ENCODE assay signal across 8 cellular contexts in genomic region chr11:86869966-86870570, GRCh38.
DNase-seq lines count a peak whose midpoint lies in the region; ATAC-seq and TF ChIP-seq lines count a peak whose summit lies in the region.

No MANE protein-coding gene starts in this region.

- POLR2A ChIA-PET in CD4-positive, alpha-beta memory T cell (lab: Charles Lee; ENCODE audit: partially characterized antibody), result no interaction called here
- POLR2A ChIA-PET in PC-9 (lab: Charles Lee; ENCODE audit: unreplicated experiment), result interaction anchor here (0.6 kb wide), 1 partner anchor 386 kb away, joined by 3 read pairs; no protein-coding TSS in a partner anchor

- H3K4me3 Mint-ChIP-seq in CD4-positive, alpha-beta memory T cell, result no peak overlapping the region
- no peak overlapping the region for H3K4me3 Mint-ChIP-seq in activated naive CD4-positive, alpha-beta T cell treated with anti-CD3 and anti-CD28 coated beads, Interleukin-2, amount 10 ng/mL, durations not matched to agents 7 days and 5 days

- peak; percentile 64 for ATAC-seq in HG03521 (IDR thresholded peaks at IDR 0.05; ENCODE audit: unreplicated experiment)

- H3K9me3 ChIP-seq in CD4-positive, alpha-beta memory T cell (ENCODE audit: control insufficient read depth in 1 of 2, low read length in 2 of 2), result no peaks in the 10 kb centered on the region
- no peaks in the 10 kb centered on the region for H3K9me3 ChIP-seq in PC-9 (ENCODE audit: insufficient read depth, low read depth)
- no peaks in the 10 kb centered on the region for H3K9me3 ChIP-seq in cardiac muscle cell (ENCODE audit: low read depth)

- no peak overlapping the region for H3K4me3 ChIP-seq in CD4-positive, alpha-beta memory T cell (ENCODE audit: low read length in 2 of 2)
- H3K4me3 ChIP-seq in PC-9, result no peak overlapping the region
- H3K4me3 ChIP-seq in cardiac muscle cell, result no peak overlapping the region

- H3K79me2 ChIP-seq in PC-9 (ENCODE audit: low read depth), result no peaks in the 10 kb centered on the region

- no peaks in the 10 kb centered on the region for H4K20me1 ChIP-seq in PC-9 (ENCODE audit: insufficient read depth)

- H3K36me3 Mint-ChIP-seq in CD4-positive, alpha-beta memory T cell, result no peaks in the 10 kb centered on the region
- H3K36me3 Mint-ChIP-seq in activated naive CD4-positive, alpha-beta T cell treated with anti-CD3 and anti-CD28 coated beads, Interleukin-2, amount 10 ng/mL, durations not matched to agents 7 days and 5 days, result no peaks in the 10 kb centered on the region

- no peaks in the 10 kb centered on the region for H3K9me3 Mint-ChIP-seq in CD4-positive, alpha-beta memory T cell
- no peaks in the 10 kb centered on the region for H3K9me3 Mint-ChIP-seq in activated naive CD4-positive, alpha-beta T cell treated with anti-CD3 and anti-CD28 coated beads, Interleukin-2, amount 10 ng/mL, durations not matched to agents 7 days and 5 days

- TF ChIP-seq CTCF in PC-9 (conservative IDR thresholded peaks at IDR 0.05), result peak; percentile 95
- peak; percentile 82 for TF ChIP-seq CTCF in cardiac muscle cell (IDR thresholded peaks at IDR 0.05; ENCODE audit: low read depth, low read length)

- no peaks in the 10 kb centered on the region for H3K36me3 ChIP-seq in CD4-positive, alpha-beta memory T cell (ENCODE audit: insufficient read depth, low read length)
- no peaks in the 10 kb centered on the region for H3K36me3 ChIP-seq in PC-9 (ENCODE audit: low read depth)
- H3K36me3 ChIP-seq in cardiac muscle cell, result no peaks in the 10 kb centered on the region

- DNase-seq in CD4-positive, alpha-beta memory T cell, result peak in 4 of 5 donors; percentile 6 to 12 (median 10)
- DNase-seq in GM19240 (ENCODE audit: insufficient read length, low spot score) (peak; percentile 43), PC-9 (peak in 1 of 2 experiments; percentile 25), cardiac muscle cell (ENCODE audit: low read depth in 1 of 2, low spot score in 1 of 2) (peak; percentile 59 to 78), pulmonary artery endothelial cell (ENCODE audit: low read depth, low spot score) (peak; percentile 17), NCI-H187 treated with DMSO at 0.1 percent for 48 hours (lab: John Stamatoyannopoulos, UW) (no peak)
- DNase-seq in activated naive CD4-positive, alpha-beta T cell treated with anti-CD3 and anti-CD28 coated beads, Interleukin-2, amount 10 ng/mL, durations not matched to agents 7 days and 5 days, result peak; percentile 64

- H3K27me3 ChIP-seq in CD4-positive, alpha-beta memory T cell (ENCODE audit: insufficient read depth, low read length), result no peaks in the 10 kb centered on the region
- H3K27me3 ChIP-seq in PC-9 (ENCODE audit: insufficient read depth, low read depth), result no peaks in the 10 kb centered on the region
- H3K27me3 ChIP-seq in cardiac muscle cell, result no peaks in the 10 kb centered on the region

- H3K4me1 ChIP-seq in CD4-positive, alpha-beta memory T cell (ENCODE audit: insufficient read depth, low read length), result no peaks in the 10 kb centered on the region
- H3K4me1 ChIP-seq in PC-9 (replicated peaks; ENCODE audit: insufficient read depth) (no peaks in the 10 kb centered on the region), cardiac muscle cell (ENCODE audit: low read depth) (peaks cover 4% of the 10 kb centered on the region)

- H3K9me2 ChIP-seq in PC-9 (ENCODE audit: insufficient read depth), result no peaks in the 10 kb centered on the region

- no TSS peak for BruUV-seq in PC-9 (replicated peaks; lab: Mats Ljungman, UMichigan)

- H3K4me1 Mint-ChIP-seq in CD4-positive, alpha-beta memory T cell, result no peaks in the 10 kb centered on the region
- no peaks in the 10 kb centered on the region for H3K4me1 Mint-ChIP-seq in activated naive CD4-positive, alpha-beta T cell treated with anti-CD3 and anti-CD28 coated beads, Interleukin-2, amount 10 ng/mL, durations not matched to agents 7 days and 5 days

- H3K27ac Mint-ChIP-seq in CD4-positive, alpha-beta memory T cell, result no peak overlapping the region
- H3K27ac Mint-ChIP-seq in activated naive CD4-positive, alpha-beta T cell treated with anti-CD3 and anti-CD28 coated beads, Interleukin-2, amount 10 ng/mL, durations not matched to agents 7 days and 5 days, result no peak overlapping the region

- intact Hi-C loops in CD4-positive, alpha-beta memory T cell (cut with micrococcal nuclease), result loop anchor here (1.0 to 2.0 kb wide), 2 partner anchors 49 to 551 kb away; no protein-coding TSS in a partner anchor
- intact Hi-C loops in PC-9 (cut with micrococcal nuclease; ENCODE audit: unreplicated experiment), result loop anchor here (1.0 to 2.0 kb wide), 3 partner anchors 49 to 551 kb away; no protein-coding TSS in a partner anchor

- no peak overlapping the region for H3K4me2 ChIP-seq in PC-9

- no peak overlapping the region for H2AFZ ChIP-seq in PC-9

- H3F3A ChIP-seq in PC-9 (ENCODE audit: insufficient read depth, low read depth), result no peaks in the 10 kb centered on the region

- peaks cover 1 to 2% of the 10 kb centered on the region in 2 donors for H3K27me3 Mint-ChIP-seq in CD4-positive, alpha-beta memory T cell
- H3K27me3 Mint-ChIP-seq in activated naive CD4-positive, alpha-beta T cell treated with anti-CD3 and anti-CD28 coated beads, Interleukin-2, amount 10 ng/mL, durations not matched to agents 7 days and 5 days, result peaks cover 13% of the 10 kb centered on the region

- H3K27ac ChIP-seq in CD4-positive, alpha-beta memory T cell (ENCODE audit: low read depth, low read length), result no peak overlapping the region
- H3K27ac ChIP-seq in PC-9 (no peak overlapping the region), cardiac muscle cell (no peak overlapping the region)

- CTCF ChIA-PET in CD4-positive, alpha-beta memory T cell (lab: Charles Lee; ENCODE audit: partially characterized antibody), result interaction anchor here (0.6 to 2.2 kb wide), 19 partner anchors 13 to 1015 kb away, joined by 3 to 8 read pairs (median 3); partner anchors contain the start of gene CCDC83
- CTCF ChIA-PET in PC-9 (lab: Charles Lee), result interaction anchor here (0.6 kb wide), 3 partner anchors 45 to 329 kb away, joined by 3 to 6 read pairs (median 3); no protein-coding TSS in a partner anchor
- CTCF ChIA-PET in activated naive CD4-positive, alpha-beta T cell treated with anti-CD3 and anti-CD28 coated beads, Interleukin-2, amount 10 ng/mL, durations not matched to agents 7 days and 5 days (lab: Charles Lee), result interaction anchor here (0.6 to 3.7 kb wide), 13 partner anchors 15 to 1049 kb away, joined by 3 to 18 read pairs (median 3); no protein-coding TSS in a partner anchor
